ENCODE assay signal across 1 cellular context in the genomic region with DNA sequence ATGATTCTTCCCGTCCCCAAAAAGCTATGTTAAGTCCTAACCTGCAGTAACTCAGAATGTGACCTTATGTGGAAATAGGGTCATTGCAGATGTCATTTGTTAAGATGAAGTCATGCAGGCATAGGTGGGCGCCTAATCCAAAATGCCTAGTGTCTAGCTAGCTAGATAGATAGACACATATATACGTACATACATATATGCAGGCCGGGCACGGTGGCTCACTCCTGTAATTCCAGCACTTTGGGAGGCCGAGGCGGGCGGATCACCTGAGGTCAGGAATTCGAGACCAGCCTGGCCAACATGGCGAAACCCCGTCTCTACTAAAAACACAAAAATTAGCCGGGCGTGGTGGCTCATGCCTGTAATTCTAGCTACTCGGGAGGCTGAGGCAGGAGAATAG.
TF ChIP-seq lines count a peak whose summit lies in the region.

No MANE protein-coding gene starts in this region.

TF ChIP-seq in HepG2, 621 proteins besides CTCF, POLR2A, EP300 and RAD21:
- TF ChIP-seq ZNF556 (CRISPR knock-in tag; IDR thresholded peaks at IDR 0.05; ENCODE audit: borderline replicate concordance) = 0 out of 2 replicates have a peak, but pooled peaks have one; percentile 1
